14 cellular contexts compared by ENCODE assay signal in genomic region chr9:123073441-123073840, GRCh38. TPM values are rescaled to one million over a fixed set of nuclear protein-coding genes. Genes with fewer than 3 reads are reported as not detected.
A peak's percentile ranks its signal among the peaks of the same experiment; 100 is the strongest.
DNase-seq lines count a peak whose midpoint lies in the region; ATAC-seq and TF ChIP-seq lines count a peak whose summit lies in the region.
"Had no signal": no experiment of that assay in that cellular context is flagged by ENCODE, and none has a peak within 500 bp of the region (broad histone marks: within the 10 kb centered on the region; RNA-seq: fewer than 3 reads in every experiment).

No MANE protein-coding gene starts in this region.

- H3K4me3 Mint-ChIP-seq in T-cell = no peak overlapping the region
- H3K4me3 Mint-ChIP-seq: activated CD4-positive, alpha-beta T cell treated with anti-CD3 and anti-CD28 coated beads for 36 hours; natural killer cell had no signal

- ATAC-seq in GM21528 (IDR thresholded peaks at IDR 0.05; ENCODE audit: low FRiP score, unreplicated experiment) (no peak), T-cell (replicated peaks in 1 of 4) (no peak)
- ATAC-seq: activated CD4-positive, alpha-beta T cell treated with anti-CD3 and anti-CD28 coated beads for 36 hours; natural killer cell had no signal

- H3K27ac ChIP-seq in AG04450 (ENCODE audit: low read depth, low read length) (peak overlapping the region; percentile 55), esophagus squamous epithelium (peak overlapping the region in 3 of 4 donors; percentile 16 to 58 (median 29)), rectal smooth muscle tissue (ENCODE audit: low read depth, low read length) (peak overlapping the region; percentile 19)

- intact Hi-C loops in esophagus squamous epithelium (cut with DNase I) = no loop called here

- WGBS in esophagus squamous epithelium, 2 donors = 82 to 88% methylated on average over 5 of the region's 5 CpGs

- peaks cover 0 to 6% (median 0%) of the 10 kb centered on the region in 3 donors for H3K4me1 Mint-ChIP-seq in T-cell
- H3K4me1 Mint-ChIP-seq: natural killer cell had no signal

- CTCF ChIA-PET in AG04450 (lab: Charles Lee) (interaction anchor here (1.4 to 2.8 kb wide), 2 partner anchors 9 to 152 kb away, joined by 8 to 10 read pairs; no protein-coding TSS in a partner anchor), T-cell (lab: Charles Lee) (interaction anchor here in 1 of 2 donors (0.7 kb wide), 1 partner anchor 111 kb away, joined by 3 read pairs; no protein-coding TSS in a partner anchor)

- H3K4me3 ChIP-seq in AG04450 (ENCODE audit: low read depth, low read length) = no peak overlapping the region
- H3K4me3 ChIP-seq in esophagus squamous epithelium = no peak overlapping the region
- H3K4me3 ChIP-seq in rectal smooth muscle tissue (ENCODE audit: low read length) = no peak overlapping the region
- no peak overlapping the region for H3K4me3 ChIP-seq in H7 (ENCODE audit: insufficient read depth, low read depth, low read length)

- H3K27me3 ChIP-seq in AG04450 (ENCODE audit: control insufficient read depth, insufficient read depth, low read length) (no peaks in the 10 kb centered on the region), esophagus squamous epithelium (no peaks in the 10 kb centered on the region), rectal smooth muscle tissue (ENCODE audit: control insufficient read depth, insufficient read depth, low read length) (no peaks in the 10 kb centered on the region), H7 (ENCODE audit: control insufficient read depth, insufficient read depth, low read length) (no peaks in the 10 kb centered on the region)

- peaks cover 43% of the 10 kb centered on the region for H3K36me3 Mint-ChIP-seq in T-cell

- DNase-seq in AG04450 (ENCODE audit: low read depth, low spot score) (no peak), NCI-H526 (lab: John Stamatoyannopoulos, UW) (peak; percentile 80 to 83), esophagus squamous epithelium (lab: John Stamatoyannopoulos, UW) (no peak), T-cell (no peak), DMS153 (lab: John Stamatoyannopoulos, UW) (no peak), H7 (no peak)
- DNase-seq: activated CD4-positive, alpha-beta T cell treated with anti-CD3 and anti-CD28 coated beads for 36 hours; activated T-cell treated with anti-CD3 and anti-CD28 coated beads, Interleukin-2, amount 50 U/mL, for 1 hour; amniotic stem cell; effector CD4-positive, alpha-beta T cell; natural killer cell; NCI-H2171 treated with DMSO at 0.1 percent for 48 hours had no signal

- no peak for TF ChIP-seq CTCF in AG04450 (IDR thresholded peaks at IDR 0.05; ENCODE audit: low read depth, low read length)
- TF ChIP-seq CTCF in esophagus squamous epithelium (IDR thresholded peaks at IDR 0.05) = no peak

- H3K27ac Mint-ChIP-seq in T-cell = peak overlapping the region in 1 of 2 donors; percentile 3
- H3K27ac Mint-ChIP-seq: activated CD4-positive, alpha-beta T cell treated with anti-CD3 and anti-CD28 coated beads for 36 hours; natural killer cell had no signal

- H3K9me3 ChIP-seq in AG04450 (ENCODE audit: control insufficient read depth, insufficient read depth, low read length) (no peaks in the 10 kb centered on the region), esophagus squamous epithelium (no peaks in the 10 kb centered on the region)

- H3K4me1 ChIP-seq in esophagus squamous epithelium (peaks cover 0 to 26% (median 0%) of the 10 kb centered on the region in 3 donors), rectal smooth muscle tissue (ENCODE audit: control insufficient read depth, insufficient read depth, low read length) (no peaks in the 10 kb centered on the region)

- H3K36me3 ChIP-seq in esophagus squamous epithelium = peaks cover 0 to 94% (median under 1%) of the 10 kb centered on the region in 3 donors
- peaks cover 14% of the 10 kb centered on the region for H3K36me3 ChIP-seq in rectal smooth muscle tissue (ENCODE audit: control insufficient read depth, insufficient read depth, low read length)
- peaks cover 1% of the 10 kb centered on the region for H3K36me3 ChIP-seq in H7 (replicated peaks; ENCODE audit: control insufficient read depth, insufficient read depth, low read length)

- H3K9me3 Mint-ChIP-seq in T-cell = no peaks in the 10 kb centered on the region
- H3K9me3 Mint-ChIP-seq: natural killer cell had no signal

- H3K9ac ChIP-seq in rectal smooth muscle tissue (ENCODE audit: low read length) = no peak overlapping the region

- TF ChIP-seq POLR2A in esophagus squamous epithelium (IDR thresholded peaks at IDR 0.05) = no peak

- POLR2A ChIA-PET in AG04450 (lab: Yijun Ruan, JAX) = no interaction called here
- POLR2A ChIA-PET in T-cell (lab: Charles Lee) = no interaction called here

- no peaks in the 10 kb centered on the region for H3K27me3 Mint-ChIP-seq in T-cell
- H3K27me3 Mint-ChIP-seq: activated CD4-positive, alpha-beta T cell treated with anti-CD3 and anti-CD28 coated beads for 36 hours had no signal

RNA-seq across cellular contexts. Expression of gene GPR21, which starts 40.0 kb away (rescaled TPM):
- polyA plus RNA-seq in AG04450 (2011; rRNA removed) = 0.35 TPM in 1 of 2 replicates, not detected in the other
- polyA minus RNA-seq in AG04450 (2011; rRNA and poly(A)+ RNA removed) = 8.9 and 12.0 TPM in 2 replicates
- total RNA-seq in esophagus squamous epithelium (1 to 10 TPM in 1 of 4 donors, under 1 TPM in 1, not detected in 2; 0.68 to 1.9 TPM), T-cell (1 to 10 TPM in 3 of 5 donors, under 1 TPM in 2; 0.23 to 2.4 (median 1.0) TPM)
- total RNA-seq in H7 (2014; rRNA removed; shearing (Covaris generic)) = 0.48 TPM in 1 of 2 replicates, not detected in the other

Comparison
In these comparisons a context has a peak if more than half of its experiments do, and no peak if none do; other contexts are left out.
1. DNase-seq: peak in NCI-H526 (2 of 2); none in AG04450 (single experiment), esophagus squamous epithelium (single experiment), T-cell (0 of 34), DMS153 (single experiment) and H7 (single experiment).
2. Peak in every context shown above with its lines, with median percentiles within 50 percentile points of each other: H3K27ac ChIP-seq.